ENCODE assay signal across 8 cellular contexts in genomic region chr14:73757876-73758391, GRCh38. TPM values are rescaled to one million over a fixed set of nuclear protein-coding genes. Genes with fewer than 3 reads are reported as not detected.
A peak's percentile ranks its signal among the peaks of the same experiment; 100 is the strongest.
DNase-seq lines count a peak whose midpoint lies in the region; ATAC-seq and TF ChIP-seq lines count a peak whose summit lies in the region.

No MANE protein-coding gene starts in this region.

- no peak for TF ChIP-seq POLR2A in suprapubic skin (IDR thresholded peaks at IDR 0.05)

- no peaks in the 10 kb centered on the region for H3K27me3 Mint-ChIP-seq in T-helper 2 cell treated with Interferon-gamma antibody and Interleukin-4, amounts not matched to agents 5 μg/mL and 100 μg/mL, for 36 hours (ENCODE audit: low read depth)

- DNase-seq in T-helper 2 cell treated with Interferon-gamma antibody and Interleukin-4, amounts not matched to agents 5 μg/mL and 100 μg/mL, for 36 hours (ENCODE audit: low spot score), result no peak
- DNase-seq in T-helper 2 cell, result no peak
- DNase-seq in activated naive CD4-positive, alpha-beta T cell treated with anti-CD3 and anti-CD28 coated beads, Interleukin-2, amount 50 U/mL, for 72 hours (ENCODE audit: low spot score in 2 of 2), result no peak
- DNase-seq in kidney epithelial cell (ENCODE audit: low read depth), result no peak
- no peak for DNase-seq in suprapubic skin (ENCODE audit: low spot score in 2 of 2)
- DNase-seq in GOT3 (lab: John Stamatoyannopoulos, UW), result no peak
- DNase-seq in NCI-H82 treated with DMSO at 0.1 percent for 48 hours (lab: John Stamatoyannopoulos, UW; ENCODE audit: unreplicated experiment), result no peak
- no peak for DNase-seq in islet precursor cell

- TF ChIP-seq EP300 in suprapubic skin (IDR thresholded peaks at IDR 0.05), result no peak

- peaks cover 88% of the 10 kb centered on the region for H3K4me1 ChIP-seq in suprapubic skin

- H3K9me3 ChIP-seq in suprapubic skin, result no peaks in the 10 kb centered on the region

- H3K27ac Mint-ChIP-seq in T-helper 2 cell treated with Interferon-gamma antibody and Interleukin-4, amounts not matched to agents 5 μg/mL and 100 μg/mL, for 36 hours, result peak overlapping the region; percentile 86
- peak overlapping the region; percentile 98 to 99 for H3K27ac Mint-ChIP-seq in activated naive CD4-positive, alpha-beta T cell treated with anti-CD3 and anti-CD28 coated beads, Interleukin-2, amount 50 U/mL, for 72 hours

- H3K36me3 ChIP-seq in kidney epithelial cell (ENCODE audit: control insufficient read depth, insufficient read depth, low read length) (no peaks in the 10 kb centered on the region), suprapubic skin (no peaks in the 10 kb centered on the region)

- H3K36me3 Mint-ChIP-seq in T-helper 2 cell treated with Interferon-gamma antibody and Interleukin-4, amounts not matched to agents 5 μg/mL and 100 μg/mL, for 36 hours (ENCODE audit: low read depth), result peaks cover 26% of the 10 kb centered on the region
- peaks cover 29 to 36% of the 10 kb centered on the region in 2 donors for H3K36me3 Mint-ChIP-seq in activated naive CD4-positive, alpha-beta T cell treated with anti-CD3 and anti-CD28 coated beads, Interleukin-2, amount 50 U/mL, for 72 hours

- no peak for ATAC-seq in activated naive CD4-positive, alpha-beta T cell treated with anti-CD3 and anti-CD28 coated beads, Interleukin-2, amount 50 U/mL, for 72 hours

- peaks cover 78% of the 10 kb centered on the region for H3K4me1 Mint-ChIP-seq in T-helper 2 cell treated with Interferon-gamma antibody and Interleukin-4, amounts not matched to agents 5 μg/mL and 100 μg/mL, for 36 hours (ENCODE audit: low read depth)

- peak overlapping the region; percentile 81 for H3K4me3 Mint-ChIP-seq in T-helper 2 cell treated with Interferon-gamma antibody and Interleukin-4, amounts not matched to agents 5 μg/mL and 100 μg/mL, for 36 hours

- H3K9me3 Mint-ChIP-seq in T-helper 2 cell treated with Interferon-gamma antibody and Interleukin-4, amounts not matched to agents 5 μg/mL and 100 μg/mL, for 36 hours, result no peaks in the 10 kb centered on the region
- H3K9me3 Mint-ChIP-seq in activated naive CD4-positive, alpha-beta T cell treated with anti-CD3 and anti-CD28 coated beads, Interleukin-2, amount 50 U/mL, for 72 hours, result no peaks in the 10 kb centered on the region

- 13% methylated on average over 9 of the region's 10 CpGs for WGBS in suprapubic skin

- peak overlapping the region; percentile 100 for H3K27ac ChIP-seq in suprapubic skin

- H3K4me3 ChIP-seq in kidney epithelial cell (ENCODE audit: low read depth, low read length) (peak overlapping the region; percentile 82), suprapubic skin (peak overlapping the region; percentile 97)

- H3K27me3 ChIP-seq in kidney epithelial cell (ENCODE audit: control insufficient read depth, insufficient read depth, low read length), result no peaks in the 10 kb centered on the region
- H3K27me3 ChIP-seq in suprapubic skin, result no peaks in the 10 kb centered on the region

- TF ChIP-seq CTCF in kidney epithelial cell (IDR thresholded peaks at IDR 0.05; ENCODE audit: insufficient read depth, low read length, poor library complexity, severe bottlenecking), result no peak
- TF ChIP-seq CTCF in suprapubic skin (IDR thresholded peaks at IDR 0.05), result no peak

RNA-seq across cellular contexts. Expression of gene PNMA1, which starts 43.8 kb away (rescaled TPM):
- total RNA-seq in activated naive CD4-positive, alpha-beta T cell treated with anti-CD3 and anti-CD28 coated beads, Interleukin-2, amount 50 U/mL, for 72 hours, result 10 to 100 TPM; 26.7 to 29.2 TPM
- total RNA-seq in kidney epithelial cell, result 31.0 and 31.8 TPM in 2 replicates
- total RNA-seq in suprapubic skin, result 1 to 10 TPM; 5.2 to 9.8 (median 6.4) TPM
